ENCODE assay signal across 1 cellular context in the genomic region with DNA sequence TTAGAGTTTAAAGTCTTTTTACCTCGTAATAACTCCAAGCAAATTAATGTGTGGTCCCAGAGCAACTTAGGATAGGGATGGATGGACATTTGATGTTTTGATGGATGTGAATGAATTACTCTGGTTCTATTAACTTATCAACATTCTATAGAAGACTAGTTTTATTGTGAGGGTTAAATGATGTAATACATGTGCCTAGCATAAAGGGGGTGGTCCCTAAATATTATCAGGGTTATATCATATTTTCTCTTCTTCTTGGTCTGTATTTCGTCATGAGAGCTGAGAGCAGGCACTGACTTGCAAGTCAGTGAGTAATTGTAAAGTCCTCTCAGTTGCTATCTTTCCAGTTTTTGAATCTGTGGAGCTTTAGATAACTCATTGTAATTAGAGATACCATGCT.
TF ChIP-seq lines count a peak whose summit lies in the region.

No MANE protein-coding gene starts in this region.

TF ChIP-seq in HEK293, 187 proteins besides CTCF, POLR2A, EP300 and RAD21 (continued from another document):
- TF ChIP-seq, protein P1, sequence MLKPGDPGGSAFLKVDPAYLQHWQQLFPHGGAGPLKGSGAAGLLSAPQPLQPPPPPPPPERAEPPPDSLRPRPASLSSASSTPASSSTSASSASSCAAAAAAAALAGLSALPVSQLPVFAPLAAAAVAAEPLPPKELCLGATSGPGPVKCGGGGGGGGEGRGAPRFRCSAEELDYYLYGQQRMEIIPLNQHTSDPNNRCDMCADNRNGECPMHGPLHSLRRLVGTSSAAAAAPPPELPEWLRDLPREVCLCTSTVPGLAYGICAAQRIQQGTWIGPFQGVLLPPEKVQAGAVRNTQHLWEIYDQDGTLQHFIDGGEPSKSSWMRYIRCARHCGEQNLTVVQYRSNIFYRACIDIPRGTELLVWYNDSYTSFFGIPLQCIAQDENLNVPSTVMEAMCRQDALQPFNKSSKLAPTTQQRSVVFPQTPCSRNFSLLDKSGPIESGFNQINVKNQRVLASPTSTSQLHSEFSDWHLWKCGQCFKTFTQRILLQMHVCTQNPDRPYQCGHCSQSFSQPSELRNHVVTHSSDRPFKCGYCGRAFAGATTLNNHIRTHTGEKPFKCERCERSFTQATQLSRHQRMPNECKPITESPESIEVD (tag by site-specific recombination; IDR thresholded peaks at IDR 0.05): 0 out of 2 replicates have a peak, but pooled peaks have one; percentile 53
- TF ChIP-seq ZNF311 (tag by site-specific recombination; IDR thresholded peaks at IDR 0.05; ENCODE audit: borderline replicate concordance) (no peak), ZNF24 (tag by site-specific recombination; IDR thresholded peaks at IDR 0.05) (0 out of 2 replicates have a peak, but pooled peaks have one; percentile 19), ZNF157 (tag by site-specific recombination; IDR thresholded peaks at IDR 0.05) (no peak), ZNF248 (tag by site-specific recombination; IDR thresholded peaks at IDR 0.05) (no peak), KLF10 (tag by site-specific recombination; IDR thresholded peaks at IDR 0.05) (peak; percentile 57), ZNF174 (tag by site-specific recombination; IDR thresholded peaks at IDR 0.05) (no peak), ZXDB (tag by site-specific recombination; IDR thresholded peaks at IDR 0.05) (no peak), ZNF664 (tag by site-specific recombination; IDR thresholded peaks at IDR 0.05) (peak; percentile 61; the same call in 1 of the 2 replicates), OSR2 (tag by site-specific recombination; IDR thresholded peaks at IDR 0.05) (peak; percentile 32; the same call in 1 of the 2 replicates)
- TF ChIP-seq, protein P2, sequence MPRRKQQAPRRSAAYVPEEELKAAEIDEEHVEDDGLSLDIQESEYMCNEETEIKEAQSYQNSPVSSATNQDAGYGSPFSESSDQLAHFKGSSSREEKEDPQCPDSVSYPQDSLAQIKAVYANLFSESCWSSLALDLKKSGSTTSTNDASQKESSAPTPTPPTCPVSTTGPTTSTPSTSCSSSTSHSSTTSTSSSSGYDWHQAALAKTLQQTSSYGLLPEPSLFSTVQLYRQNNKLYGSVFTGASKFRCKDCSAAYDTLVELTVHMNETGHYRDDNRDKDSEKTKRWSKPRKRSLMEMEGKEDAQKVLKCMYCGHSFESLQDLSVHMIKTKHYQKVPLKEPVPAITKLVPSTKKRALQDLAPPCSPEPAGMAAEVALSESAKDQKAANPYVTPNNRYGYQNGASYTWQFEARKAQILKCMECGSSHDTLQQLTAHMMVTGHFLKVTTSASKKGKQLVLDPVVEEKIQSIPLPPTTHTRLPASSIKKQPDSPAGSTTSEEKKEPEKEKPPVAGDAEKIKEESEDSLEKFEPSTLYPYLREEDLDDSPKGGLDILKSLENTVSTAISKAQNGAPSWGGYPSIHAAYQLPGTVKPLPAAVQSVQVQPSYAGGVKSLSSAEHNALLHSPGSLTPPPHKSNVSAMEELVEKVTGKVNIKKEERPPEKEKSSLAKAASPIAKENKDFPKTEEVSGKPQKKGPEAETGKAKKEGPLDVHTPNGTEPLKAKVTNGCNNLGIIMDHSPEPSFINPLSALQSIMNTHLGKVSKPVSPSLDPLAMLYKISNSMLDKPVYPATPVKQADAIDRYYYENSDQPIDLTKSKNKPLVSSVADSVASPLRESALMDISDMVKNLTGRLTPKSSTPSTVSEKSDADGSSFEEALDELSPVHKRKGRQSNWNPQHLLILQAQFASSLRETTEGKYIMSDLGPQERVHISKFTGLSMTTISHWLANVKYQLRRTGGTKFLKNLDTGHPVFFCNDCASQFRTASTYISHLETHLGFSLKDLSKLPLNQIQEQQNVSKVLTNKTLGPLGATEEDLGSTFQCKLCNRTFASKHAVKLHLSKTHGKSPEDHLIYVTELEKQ (tag by site-specific recombination; IDR thresholded peaks at IDR 0.05; ENCODE audit: borderline replicate concordance): no peak
